ENCODE assay signal across 9 cellular contexts in the genomic region with DNA sequence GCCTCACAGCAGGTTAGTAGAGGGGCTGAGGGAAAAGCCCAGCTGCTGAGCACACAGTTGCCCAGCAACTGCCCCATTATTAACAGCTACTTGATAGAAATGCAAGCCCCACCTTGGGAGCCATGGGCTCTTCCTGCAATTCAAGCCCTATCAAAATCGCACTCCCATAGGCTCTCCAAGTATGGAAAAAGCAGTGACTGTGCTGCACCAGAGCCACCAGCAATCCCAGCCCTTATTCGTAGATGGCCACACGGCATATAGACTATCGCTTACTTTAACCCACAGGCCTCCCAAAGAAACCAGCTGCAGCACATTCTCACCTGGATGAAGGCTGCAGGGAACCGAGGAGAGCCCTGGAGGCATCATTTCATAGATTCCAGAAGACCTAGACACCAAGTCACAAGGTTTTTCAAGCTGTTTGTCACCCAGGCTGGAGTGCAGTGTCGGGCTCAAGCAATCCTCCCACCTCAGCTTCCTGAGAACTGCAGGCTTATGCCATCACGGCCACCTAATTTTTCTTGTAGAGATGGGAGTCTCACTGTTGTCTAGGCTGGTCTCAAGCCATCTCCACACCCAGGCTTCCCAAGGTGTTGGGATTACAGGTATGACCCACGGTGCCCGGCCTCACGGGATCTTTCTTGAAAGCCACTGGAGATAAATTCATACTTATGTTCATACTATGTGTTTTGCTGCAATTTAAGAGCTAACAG. TPM values are rescaled to one million over a fixed set of nuclear protein-coding genes. Genes with fewer than 3 reads are reported as not detected.
DNase-seq lines count a peak whose midpoint lies in the region; ATAC-seq and TF ChIP-seq lines count a peak whose summit lies in the region.
"Had no signal": no experiment of that assay in that cellular context is flagged by ENCODE, and none has a peak within 500 bp of the region (broad histone marks: within the 10 kb centered on the region; RNA-seq: fewer than 3 reads in every experiment).

No MANE protein-coding gene starts in this region.

- no peaks in the 10 kb centered on the region for H3K4me1 ChIP-seq in psoas muscle

- no peak overlapping the region for H3K4me3 ChIP-seq in dorsolateral prefrontal cortex
- no peak overlapping the region for H3K4me3 ChIP-seq in psoas muscle
- H3K4me3 ChIP-seq: lung had no signal

- ATAC-seq in psoas muscle = peak; percentile 12 to 28 (median 16)
- ATAC-seq in GM19324 (IDR thresholded peaks at IDR 0.05; ENCODE audit: low FRiP score, unreplicated experiment) = no peak

- H3K27me3 ChIP-seq in dorsolateral prefrontal cortex = no peaks in the 10 kb centered on the region
- no peaks in the 10 kb centered on the region for H3K27me3 ChIP-seq in psoas muscle (ENCODE audit: insufficient read depth in 3 of 3, low read length in 2 of 3)

- H3K27ac ChIP-seq in dorsolateral prefrontal cortex (peak overlapping the region in 30 of 59 donors; percentile 4 to 74 (median 41)), psoas muscle (no peak overlapping the region)

- 64 to 69% (median 65%) methylated on average over 10 of the region's 10 CpGs for WGBS in psoas muscle, 3 donors

- H3K9me3 ChIP-seq in psoas muscle = no peaks in the 10 kb centered on the region

- DNase-seq in NCI-H1417 (lab: John Stamatoyannopoulos, UW) (peak in 2 of 3 experiments; percentile 51 to 82), NCI-H1417 treated with DMSO at 0.1 percent for 48 hours (lab: John Stamatoyannopoulos, UW) (no peak), NCI-H82 (lab: John Stamatoyannopoulos, UW) (peak; percentile 80), dorsolateral prefrontal cortex (peak in 1 of 10 donors; percentile 8), psoas muscle (no peak), T-helper 2 cell (no peak), DMS114 treated with DMSO at 0.1 percent for 48 hours (lab: John Stamatoyannopoulos, UW; ENCODE audit: unreplicated experiment) (no peak)

- H3K36me3 ChIP-seq in psoas muscle (ENCODE audit: insufficient read depth in 1 of 2, low read depth in 1 of 2) = peaks cover 15 to 57% of the 10 kb centered on the region in 2 donors

- no peak for TF ChIP-seq CTCF in dorsolateral prefrontal cortex (IDR thresholded peaks at IDR 0.05 in 54 of 56, conservative IDR thresholded peaks at IDR 0.05 in 2 of 56; ENCODE audit: low read depth in 1 of 56, partially characterized antibody in 56 of 56)
- no peak for TF ChIP-seq CTCF in psoas muscle (IDR thresholded peaks at IDR 0.05)

- intact Hi-C loops in dorsolateral prefrontal cortex (cut with DNase I) = loop anchor here (2.0 to 5.0 kb wide), 4 partner anchors 226 to 631 kb away; no protein-coding TSS in a partner anchor
- intact Hi-C loops in psoas muscle (cut with DNase I) = loop anchor here (2.0 to 10.0 kb wide), 4 partner anchors 226 to 368 kb away; no protein-coding TSS in a partner anchor

RNA-seq across cellular contexts. Expression of a gene that starts 11.3 kb away (rescaled TPM):
- 100 to 1,000 TPM; 239 to 396 (median 335) TPM for total RNA-seq in dorsolateral prefrontal cortex
- total RNA-seq in psoas muscle = 100 to 1,000 TPM; 331 to 632 (median 572) TPM
- 100 to 1,000 TPM; 221 to 382 (median 359) TPM for polyA plus RNA-seq in psoas muscle

RNA-seq across cellular contexts. Expression of a gene that starts 57.4 kb away (rescaled TPM):
- total RNA-seq in dorsolateral prefrontal cortex = 10 to 100 TPM in 9 of 120 experiments, 1 to 10 TPM in 111; 2.1 to 13.9 (median 5.9) TPM
- total RNA-seq in psoas muscle = 1 to 10 TPM in 1 of 4 donors, under 1 TPM in 3; 0.29 to 1.7 (median 0.63) TPM
- under 1 TPM; 0.03 to 0.26 (median 0.03) TPM for polyA plus RNA-seq in psoas muscle

Comparison
In these comparisons a context has a peak if more than half of its experiments do, and no peak if none do; other contexts are left out.
1. DNase-seq: peak in NCI-H1417 (2 of 3) and NCI-H82 (single experiment); none in NCI-H1417 treated with DMSO at 0.1 percent for 48 hours (single experiment), psoas muscle (0 of 2), T-helper 2 cell (0 of 5) and DMS114 treated with DMSO at 0.1 percent for 48 hours (single experiment).